In genomic region chr19:677201-677600, GRCh38 we compare ENCODE assay signal across 8 cellular contexts. TPM values are rescaled to one million over a fixed set of nuclear protein-coding genes. Genes with fewer than 3 reads are reported as not detected.
A peak's percentile ranks its signal among the peaks of the same experiment; 100 is the strongest.
DNase-seq lines count a peak whose midpoint lies in the region; ATAC-seq and TF ChIP-seq lines count a peak whose summit lies in the region.

No MANE protein-coding gene starts in this region.

- H3K27me3 Mint-ChIP-seq in activated CD8-positive, alpha-beta T cell treated with anti-CD3 and anti-CD28 coated beads, Interleukin-2, amount 10 ng/mL, durations not matched to agents 7 days and 5 days (ENCODE audit: low read depth) = peaks cover 17% of the 10 kb centered on the region

- in situ Hi-C loops in astrocyte of the spinal cord (cut with HindIII; ENCODE audit: low sequenced_read_pairs) = no loop called here

- CTCF ChIA-PET in activated CD8-positive, alpha-beta T cell treated with anti-CD3 and anti-CD28 coated beads, Interleukin-2, amount 10 ng/mL, durations not matched to agents 7 days and 5 days (lab: Charles Lee) = interaction anchor here (1.5 kb wide), 1 partner anchor 57 kb away, joined by 6 read pairs; no protein-coding TSS in a partner anchor

- H3K4me1 Mint-ChIP-seq in activated CD8-positive, alpha-beta T cell treated with anti-CD3 and anti-CD28 coated beads, Interleukin-2, amount 10 ng/mL, durations not matched to agents 7 days and 5 days (ENCODE audit: low read depth) = peaks cover 9% of the 10 kb centered on the region

- peak; percentile 73 for DNase-seq in HS-27A (ENCODE audit: low read depth)
- DNase-seq in astrocyte of the spinal cord (ENCODE audit: low read depth, low spot score) = peak; percentile 85
- DNase-seq in kidney epithelial cell (ENCODE audit: low read depth) = peak; percentile 64
- DNase-seq in thoracic aorta (ENCODE audit: low spot score) = peak; percentile 72
- no peak for DNase-seq in inferior parietal cortex (ENCODE audit: extremely low spot score)
- no peak for DNase-seq in activated CD8-positive, alpha-beta memory T cell treated with anti-CD3 and anti-CD28 coated beads, Interleukin-2, amount 50 U/mL, for 4 hours
- no peak for DNase-seq in activated CD8-positive, alpha-beta T cell treated with anti-CD3 and anti-CD28 coated beads, Interleukin-2, amount 10 ng/mL, durations not matched to agents 7 days and 5 days
- no peak for DNase-seq in midbrain (lab: John Stamatoyannopoulos, UW)

- no peaks in the 10 kb centered on the region for H3K9me3 Mint-ChIP-seq in activated CD8-positive, alpha-beta T cell treated with anti-CD3 and anti-CD28 coated beads, Interleukin-2, amount 10 ng/mL, durations not matched to agents 7 days and 5 days (ENCODE audit: insufficient read depth)

- no peaks in the 10 kb centered on the region for H3K36me3 Mint-ChIP-seq in activated CD8-positive, alpha-beta T cell treated with anti-CD3 and anti-CD28 coated beads, Interleukin-2, amount 10 ng/mL, durations not matched to agents 7 days and 5 days (ENCODE audit: low read depth)

- H3K27me3 ChIP-seq in kidney epithelial cell (ENCODE audit: control insufficient read depth, insufficient read depth, low read length) (no peaks in the 10 kb centered on the region), thoracic aorta (replicated peaks; ENCODE audit: insufficient read depth) (no peaks in the 10 kb centered on the region)

- peaks cover 2% of the 10 kb centered on the region for H3K36me3 ChIP-seq in kidney epithelial cell (ENCODE audit: control insufficient read depth, insufficient read depth, low read length)
- H3K36me3 ChIP-seq in thoracic aorta = peaks cover 6% of the 10 kb centered on the region

- H3K4me3 ChIP-seq in astrocyte of the spinal cord (ENCODE audit: low read depth, low read length) = peak overlapping the region; percentile 83
- peak overlapping the region; percentile 60 for H3K4me3 ChIP-seq in kidney epithelial cell (ENCODE audit: low read depth, low read length)
- peak overlapping the region; percentile 97 for H3K4me3 ChIP-seq in thoracic aorta

- no peak overlapping the region for H3K4me3 Mint-ChIP-seq in activated CD8-positive, alpha-beta T cell treated with anti-CD3 and anti-CD28 coated beads, Interleukin-2, amount 10 ng/mL, durations not matched to agents 7 days and 5 days

- peaks cover 14 to 23% of the 10 kb centered on the region in 2 donors for H3K4me1 ChIP-seq in thoracic aorta (ENCODE audit: control insufficient read depth in 1 of 2, low read depth in 2 of 2)

- POLR2A ChIA-PET in activated CD8-positive, alpha-beta T cell treated with anti-CD3 and anti-CD28 coated beads, Interleukin-2, amount 10 ng/mL, durations not matched to agents 7 days and 5 days (lab: Charles Lee) = no interaction called here

- TF ChIP-seq CTCF in astrocyte of the spinal cord (IDR thresholded peaks at IDR 0.05; ENCODE audit: low read depth, low read length) = no peak
- TF ChIP-seq CTCF in kidney epithelial cell (IDR thresholded peaks at IDR 0.05; ENCODE audit: insufficient read depth, low read length, poor library complexity, severe bottlenecking) = no peak
- TF ChIP-seq CTCF in thoracic aorta (IDR thresholded peaks at IDR 0.05) = no peak

- no peak overlapping the region for H3K27ac Mint-ChIP-seq in activated CD8-positive, alpha-beta T cell treated with anti-CD3 and anti-CD28 coated beads, Interleukin-2, amount 10 ng/mL, durations not matched to agents 7 days and 5 days

- peak; percentile 31 for ATAC-seq in thoracic aorta (ENCODE audit: insufficient number of reproducible peaks, low FRiP score, low read depth)
- no peak for ATAC-seq in activated CD8-positive, alpha-beta T cell treated with anti-CD3 and anti-CD28 coated beads, Interleukin-2, amount 10 ng/mL, durations not matched to agents 7 days and 5 days

- peak overlapping the region; percentile 96 to 99 for H3K27ac ChIP-seq in thoracic aorta

- H3K9me3 ChIP-seq in thoracic aorta = no peaks in the 10 kb centered on the region

RNA-seq across cellular contexts. Expression of gene FSTL3, which starts 1.0 kb away (rescaled TPM):
- total RNA-seq in kidney epithelial cell (378 and 504 TPM in 2 replicates), thoracic aorta (100 to 1,000 TPM; 361 to 595 TPM)
- 1 to 10 TPM; 2.2 to 3.0 TPM for total RNA-seq in activated CD8-positive, alpha-beta T cell treated with anti-CD3 and anti-CD28 coated beads, Interleukin-2, amount 10 ng/mL, durations not matched to agents 7 days and 5 days

RNA-seq across cellular contexts. Expression of gene RNF126, which starts 14.2 kb away (rescaled TPM):
- total RNA-seq in kidney epithelial cell (77.6 and 107 TPM in 2 replicates), thoracic aorta (10 to 100 TPM; 47.8 to 61.9 TPM)
- total RNA-seq in activated CD8-positive, alpha-beta T cell treated with anti-CD3 and anti-CD28 coated beads, Interleukin-2, amount 10 ng/mL, durations not matched to agents 7 days and 5 days = 10 to 100 TPM; 71.3 to 78.4 TPM

RNA-seq across cellular contexts. Expression of gene PRSS57, which starts 18.1 kb away (rescaled TPM):
- total RNA-seq in kidney epithelial cell (not detected in 2 replicates), thoracic aorta (not detected)
- total RNA-seq in activated CD8-positive, alpha-beta T cell treated with anti-CD3 and anti-CD28 coated beads, Interleukin-2, amount 10 ng/mL, durations not matched to agents 7 days and 5 days = not detected

RNA-seq across cellular contexts. Expression of gene PALM, which starts 31.5 kb away (rescaled TPM):
- 42.8 and 49.8 TPM in 2 replicates for total RNA-seq in kidney epithelial cell
- 10 to 100 TPM; 14.4 to 28.4 TPM for total RNA-seq in thoracic aorta
- total RNA-seq in activated CD8-positive, alpha-beta T cell treated with anti-CD3 and anti-CD28 coated beads, Interleukin-2, amount 10 ng/mL, durations not matched to agents 7 days and 5 days = not detected

RNA-seq across cellular contexts. Expression of gene FGF22, which starts 37.5 kb away (rescaled TPM):
- total RNA-seq in kidney epithelial cell (not detected in 2 replicates), thoracic aorta (under 1 TPM; 0.27 to 0.56 TPM)
- not detected for total RNA-seq in activated CD8-positive, alpha-beta T cell treated with anti-CD3 and anti-CD28 coated beads, Interleukin-2, amount 10 ng/mL, durations not matched to agents 7 days and 5 days

Comparison
In these comparisons a context has a peak if more than half of its experiments do, and no peak if none do; other contexts are left out.
1. DNase-seq: peak in HS-27A (single experiment), astrocyte of the spinal cord (single experiment), kidney epithelial cell (single experiment) and thoracic aorta (single experiment); none in inferior parietal cortex (single experiment), activated CD8-positive, alpha-beta memory T cell treated with anti-CD3 and anti-CD28 coated beads, Interleukin-2, amount 50 U/mL, for 4 hours (single experiment), activated CD8-positive, alpha-beta T cell treated with anti-CD3 and anti-CD28 coated beads, Interleukin-2, amount 10 ng/mL, durations not matched to agents 7 days and 5 days (single experiment) and midbrain (single experiment).
2. RNA of gene FSTL3, which starts 1.0 kb away (total RNA-seq): 361 to 595 TPM in thoracic aorta and 378 to 504 TPM in kidney epithelial cell; 2.2 to 3.0 TPM in activated CD8-positive, alpha-beta T cell treated with anti-CD3 and anti-CD28 coated beads, Interleukin-2, amount 10 ng/mL, durations not matched to agents 7 days and 5 days; every median in the first group is over 10 times any median in the second.
3. Peak in every context shown above with its lines, with median percentiles within 50 percentile points of each other: H3K4me3 ChIP-seq.